ENCODE assay signal across 1 cellular context in the genomic region with DNA sequence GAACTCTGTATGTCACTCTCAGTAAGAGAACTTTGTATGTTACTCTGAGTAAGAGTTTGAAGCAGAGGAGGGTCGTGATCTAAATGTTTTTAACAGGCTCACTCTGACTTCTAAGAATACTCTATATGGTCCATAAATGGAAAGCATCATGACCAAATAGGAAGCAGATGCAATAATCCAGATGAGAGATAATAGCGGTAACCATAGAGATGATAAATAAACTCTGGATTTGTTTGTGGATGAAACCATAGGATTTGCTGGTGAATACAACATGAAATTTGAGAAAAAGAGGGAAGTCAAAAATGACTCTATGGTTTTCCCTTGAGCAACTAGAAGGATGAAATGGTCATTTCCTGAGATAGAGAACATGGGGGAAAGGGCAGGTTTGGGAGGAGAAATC.
TF ChIP-seq lines count a peak whose summit lies in the region.

No MANE protein-coding gene starts in this region.

TF ChIP-seq in GM23338, 12 proteins besides CTCF, POLR2A, EP300 and RAD21 (continued from another document):
- TF ChIP-seq, protein P1, sequence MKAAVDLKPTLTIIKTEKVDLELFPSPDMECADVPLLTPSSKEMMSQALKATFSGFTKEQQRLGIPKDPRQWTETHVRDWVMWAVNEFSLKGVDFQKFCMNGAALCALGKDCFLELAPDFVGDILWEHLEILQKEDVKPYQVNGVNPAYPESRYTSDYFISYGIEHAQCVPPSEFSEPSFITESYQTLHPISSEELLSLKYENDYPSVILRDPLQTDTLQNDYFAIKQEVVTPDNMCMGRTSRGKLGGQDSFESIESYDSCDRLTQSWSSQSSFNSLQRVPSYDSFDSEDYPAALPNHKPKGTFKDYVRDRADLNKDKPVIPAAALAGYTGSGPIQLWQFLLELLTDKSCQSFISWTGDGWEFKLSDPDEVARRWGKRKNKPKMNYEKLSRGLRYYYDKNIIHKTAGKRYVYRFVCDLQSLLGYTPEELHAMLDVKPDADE (IDR thresholded peaks at IDR 0.05), result no peak
- TF ChIP-seq STAT1 (IDR thresholded peaks at IDR 0.05; ENCODE audit: unreplicated experiment) (no peak), ZNF114 (CRISPR knock-in tag; IDR thresholded peaks at IDR 0.05) (no peak), CREB1 (CRISPR knock-in tag; IDR thresholded peaks at IDR 0.05; ENCODE audit: low read depth) (no peak), EZH2 (IDR thresholded peaks at IDR 0.05; ENCODE audit: low read depth, unreplicated experiment) (no peak), ZNF331 (CRISPR knock-in tag; IDR thresholded peaks at IDR 0.05; ENCODE audit: low read depth) (no peak)
- TF ChIP-seq, protein P2, sequence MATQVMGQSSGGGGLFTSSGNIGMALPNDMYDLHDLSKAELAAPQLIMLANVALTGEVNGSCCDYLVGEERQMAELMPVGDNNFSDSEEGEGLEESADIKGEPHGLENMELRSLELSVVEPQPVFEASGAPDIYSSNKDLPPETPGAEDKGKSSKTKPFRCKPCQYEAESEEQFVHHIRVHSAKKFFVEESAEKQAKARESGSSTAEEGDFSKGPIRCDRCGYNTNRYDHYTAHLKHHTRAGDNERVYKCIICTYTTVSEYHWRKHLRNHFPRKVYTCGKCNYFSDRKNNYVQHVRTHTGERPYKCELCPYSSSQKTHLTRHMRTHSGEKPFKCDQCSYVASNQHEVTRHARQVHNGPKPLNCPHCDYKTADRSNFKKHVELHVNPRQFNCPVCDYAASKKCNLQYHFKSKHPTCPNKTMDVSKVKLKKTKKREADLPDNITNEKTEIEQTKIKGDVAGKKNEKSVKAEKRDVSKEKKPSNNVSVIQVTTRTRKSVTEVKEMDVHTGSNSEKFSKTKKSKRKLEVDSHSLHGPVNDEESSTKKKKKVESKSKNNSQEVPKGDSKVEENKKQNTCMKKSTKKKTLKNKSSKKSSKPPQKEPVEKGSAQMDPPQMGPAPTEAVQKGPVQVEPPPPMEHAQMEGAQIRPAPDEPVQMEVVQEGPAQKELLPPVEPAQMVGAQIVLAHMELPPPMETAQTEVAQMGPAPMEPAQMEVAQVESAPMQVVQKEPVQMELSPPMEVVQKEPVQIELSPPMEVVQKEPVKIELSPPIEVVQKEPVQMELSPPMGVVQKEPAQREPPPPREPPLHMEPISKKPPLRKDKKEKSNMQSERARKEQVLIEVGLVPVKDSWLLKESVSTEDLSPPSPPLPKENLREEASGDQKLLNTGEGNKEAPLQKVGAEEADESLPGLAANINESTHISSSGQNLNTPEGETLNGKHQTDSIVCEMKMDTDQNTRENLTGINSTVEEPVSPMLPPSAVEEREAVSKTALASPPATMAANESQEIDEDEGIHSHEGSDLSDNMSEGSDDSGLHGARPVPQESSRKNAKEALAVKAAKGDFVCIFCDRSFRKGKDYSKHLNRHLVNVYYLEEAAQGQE (IDR thresholded peaks at IDR 0.05; ENCODE audit: unreplicated experiment), result no peak
- TF ChIP-seq, protein P3, sequence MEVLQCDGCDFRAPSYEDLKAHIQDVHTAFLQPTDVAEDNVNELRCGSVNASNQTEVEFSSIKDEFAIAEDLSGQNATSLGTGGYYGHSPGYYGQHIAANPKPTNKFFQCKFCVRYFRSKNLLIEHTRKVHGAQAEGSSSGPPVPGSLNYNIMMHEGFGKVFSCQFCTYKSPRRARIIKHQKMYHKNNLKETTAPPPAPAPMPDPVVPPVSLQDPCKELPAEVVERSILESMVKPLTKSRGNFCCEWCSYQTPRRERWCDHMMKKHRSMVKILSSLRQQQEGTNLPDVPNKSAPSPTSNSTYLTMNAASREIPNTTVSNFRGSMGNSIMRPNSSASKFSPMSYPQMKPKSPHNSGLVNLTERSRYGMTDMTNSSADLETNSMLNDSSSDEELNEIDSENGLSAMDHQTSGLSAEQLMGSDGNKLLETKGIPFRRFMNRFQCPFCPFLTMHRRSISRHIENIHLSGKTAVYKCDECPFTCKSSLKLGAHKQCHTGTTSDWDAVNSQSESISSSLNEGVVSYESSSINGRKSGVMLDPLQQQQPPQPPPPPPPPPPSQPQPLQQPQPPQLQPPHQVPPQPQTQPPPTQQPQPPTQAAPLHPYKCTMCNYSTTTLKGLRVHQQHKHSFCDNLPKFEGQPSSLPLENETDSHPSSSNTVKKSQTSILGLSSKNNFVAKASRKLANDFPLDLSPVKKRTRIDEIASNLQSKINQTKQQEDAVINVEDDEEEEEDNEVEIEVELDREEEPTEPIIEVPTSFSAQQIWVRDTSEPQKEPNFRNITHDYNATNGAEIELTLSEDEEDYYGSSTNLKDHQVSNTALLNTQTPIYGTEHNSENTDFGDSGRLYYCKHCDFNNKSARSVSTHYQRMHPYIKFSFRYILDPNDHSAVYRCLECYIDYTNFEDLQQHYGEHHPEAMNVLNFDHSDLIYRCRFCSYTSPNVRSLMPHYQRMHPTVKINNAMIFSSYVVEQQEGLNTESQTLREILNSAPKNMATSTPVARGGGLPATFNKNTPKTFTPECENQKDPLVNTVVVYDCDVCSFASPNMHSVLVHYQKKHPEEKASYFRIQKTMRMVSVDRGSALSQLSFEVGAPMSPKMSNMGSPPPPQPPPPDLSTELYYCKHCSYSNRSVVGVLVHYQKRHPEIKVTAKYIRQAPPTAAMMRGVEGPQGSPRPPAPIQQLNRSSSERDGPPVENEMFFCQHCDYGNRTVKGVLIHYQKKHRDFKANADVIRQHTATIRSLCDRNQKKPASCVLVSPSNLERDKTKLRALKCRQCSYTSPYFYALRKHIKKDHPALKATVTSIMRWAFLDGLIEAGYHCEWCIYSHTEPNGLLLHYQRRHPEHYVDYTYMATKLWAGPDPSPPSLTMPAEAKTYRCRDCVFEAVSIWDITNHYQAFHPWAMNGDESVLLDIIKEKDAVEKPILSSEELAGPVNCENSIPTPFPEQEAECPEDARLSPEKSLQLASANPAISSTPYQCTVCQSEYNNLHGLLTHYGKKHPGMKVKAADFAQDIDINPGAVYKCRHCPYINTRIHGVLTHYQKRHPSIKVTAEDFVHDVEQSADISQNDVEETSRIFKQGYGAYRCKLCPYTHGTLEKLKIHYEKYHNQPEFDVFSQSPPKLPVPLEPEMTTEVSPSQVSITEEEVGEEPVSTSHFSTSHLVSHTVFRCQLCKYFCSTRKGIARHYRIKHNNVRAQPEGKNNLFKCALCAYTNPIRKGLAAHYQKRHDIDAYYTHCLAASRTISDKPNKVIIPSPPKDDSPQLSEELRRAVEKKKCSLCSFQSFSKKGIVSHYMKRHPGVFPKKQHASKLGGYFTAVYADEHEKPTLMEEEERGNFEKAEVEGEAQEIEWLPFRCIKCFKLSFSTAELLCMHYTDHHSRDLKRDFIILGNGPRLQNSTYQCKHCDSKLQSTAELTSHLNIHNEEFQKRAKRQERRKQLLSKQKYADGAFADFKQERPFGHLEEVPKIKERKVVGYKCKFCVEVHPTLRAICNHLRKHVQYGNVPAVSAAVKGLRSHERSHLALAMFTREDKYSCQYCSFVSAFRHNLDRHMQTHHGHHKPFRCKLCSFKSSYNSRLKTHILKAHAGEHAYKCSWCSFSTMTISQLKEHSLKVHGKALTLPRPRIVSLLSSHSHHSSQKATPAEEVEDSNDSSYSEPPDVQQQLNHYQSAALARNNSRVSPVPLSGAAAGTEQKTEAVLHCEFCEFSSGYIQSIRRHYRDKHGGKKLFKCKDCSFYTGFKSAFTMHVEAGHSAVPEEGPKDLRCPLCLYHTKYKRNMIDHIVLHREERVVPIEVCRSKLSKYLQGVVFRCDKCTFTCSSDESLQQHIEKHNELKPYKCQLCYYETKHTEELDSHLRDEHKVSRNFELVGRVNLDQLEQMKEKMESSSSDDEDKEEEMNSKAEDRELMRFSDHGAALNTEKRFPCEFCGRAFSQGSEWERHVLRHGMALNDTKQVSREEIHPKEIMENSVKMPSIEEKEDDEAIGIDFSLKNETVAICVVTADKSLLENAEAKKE (CRISPR knock-in tag; IDR thresholded peaks at IDR 0.05), result no peak
